ENCODE assay signal across 1 cellular context in genomic region chr6:15876406-15876805, GRCh38.
TF ChIP-seq lines count a peak whose summit lies in the region.

No MANE protein-coding gene starts in this region.

TF ChIP-seq in GM23338, 12 proteins besides CTCF, POLR2A, EP300 and RAD21 (continued from another document):
- TF ChIP-seq ZNF462 (CRISPR knock-in tag; IDR thresholded peaks at IDR 0.05) = no peak
- TF ChIP-seq NANOG (IDR thresholded peaks at IDR 0.05; ENCODE audit: borderline replicate concordance) = no peak
- TF ChIP-seq ETS1 (IDR thresholded peaks at IDR 0.05) = no peak
- TF ChIP-seq EZH2phosphoT487 (IDR thresholded peaks at IDR 0.05; ENCODE audit: unreplicated experiment) = no peak
